ENCODE assay signal across 1 cellular context in the genomic region with DNA sequence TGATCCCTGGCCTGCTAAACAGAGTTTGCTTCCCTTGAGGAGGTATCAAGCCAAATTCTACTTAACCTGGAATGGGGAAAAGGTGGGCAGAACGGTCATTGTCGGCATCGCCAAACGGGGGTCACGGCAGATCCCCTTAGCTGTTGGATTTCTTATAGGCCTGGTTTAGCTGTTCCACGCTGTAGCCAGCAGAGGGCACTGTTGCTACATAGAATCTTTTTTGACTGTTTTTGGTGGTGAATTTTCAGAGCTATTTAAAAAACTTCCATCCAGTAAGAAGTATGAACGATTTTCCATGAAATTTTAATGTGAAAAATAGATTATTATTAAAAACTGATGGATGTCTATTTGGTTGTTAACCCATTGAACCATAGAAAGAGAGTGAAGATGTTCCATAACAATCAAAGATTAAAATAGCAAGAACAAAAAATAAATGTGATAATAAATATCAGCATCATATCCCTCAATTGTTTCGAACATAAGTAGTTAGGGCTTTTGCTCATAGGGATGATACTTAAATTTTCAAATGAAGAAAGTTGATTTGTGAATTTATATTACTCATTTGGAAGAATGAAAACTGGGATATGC.
TF ChIP-seq lines count a peak whose summit lies in the region.

No MANE protein-coding gene starts in this region.

TF ChIP-seq in H1, 55 proteins besides CTCF, POLR2A, EP300 and RAD21:
- TF ChIP-seq POU5F1 (IDR thresholded peaks at IDR 0.05; ENCODE audit: low read depth, low read length) = no peak
- TF ChIP-seq RBBP5 (IDR thresholded peaks at IDR 0.05; ENCODE audit: borderline replicate concordance, low read depth, low read length) = no peak
- TF ChIP-seq SRF (IDR thresholded peaks at IDR 0.05; ENCODE audit: low read depth, low read length) = no peak
- no peak for TF ChIP-seq ATF2 (IDR thresholded peaks at IDR 0.05; ENCODE audit: low read length)
- no peak for TF ChIP-seq NRF1 (IDR thresholded peaks at IDR 0.05; ENCODE audit: low read depth, low read length)
- TF ChIP-seq FOSL1 (IDR thresholded peaks at IDR 0.05; ENCODE audit: insufficient read depth, low read depth, low read length) = no peak
- no peak for TF ChIP-seq NANOG (IDR thresholded peaks at IDR 0.05; ENCODE audit: insufficient read depth, low read depth, low read length, poor library complexity, severe bottlenecking)
- no peak for TF ChIP-seq CHD1 (IDR thresholded peaks at IDR 0.05; ENCODE audit: low read depth, low read length)
- TF ChIP-seq CHD7 (IDR thresholded peaks at IDR 0.05; ENCODE audit: insufficient replicate concordance, low read length) = no peak
- TF ChIP-seq SP2 (IDR thresholded peaks at IDR 0.05; ENCODE audit: low read length) = no peak
- TF ChIP-seq BCL11A (IDR thresholded peaks at IDR 0.05; ENCODE audit: low read depth in 2 of 2, low read length in 2 of 2) = no peak
- TF ChIP-seq SIRT6 (IDR thresholded peaks at IDR 0.05; ENCODE audit: low read length) = no peak
